1 cellular context compared by ENCODE assay signal in the genomic region with DNA sequence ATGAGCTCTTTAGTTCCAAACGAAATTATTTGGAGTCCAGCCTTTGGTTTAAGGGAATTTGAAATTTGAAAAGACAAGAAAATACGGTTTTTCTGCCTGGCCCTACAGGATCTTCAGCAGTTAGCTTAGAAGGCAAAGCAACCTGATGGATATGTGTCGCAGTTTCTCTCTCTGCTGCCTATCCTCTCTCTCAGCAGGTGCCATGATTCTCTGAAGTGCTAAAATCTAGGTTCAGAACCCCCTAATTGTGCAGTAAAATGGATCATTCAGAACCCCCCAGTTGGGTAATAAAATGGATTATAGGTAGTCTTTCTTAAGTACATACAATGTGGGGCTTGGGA.
TF ChIP-seq lines count a peak whose summit lies in the region.

No MANE protein-coding gene starts in this region.

TF ChIP-seq in liver, 16 proteins besides CTCF, POLR2A, EP300 and RAD21 (continued from another document):
- no peak for TF ChIP-seq FOXA2 (IDR thresholded peaks at IDR 0.05)
- no peak for TF ChIP-seq NR2F2 (IDR thresholded peaks at IDR 0.05)
- no peak for TF ChIP-seq HNF4G (IDR thresholded peaks at IDR 0.05)
- no peak for TF ChIP-seq YY1 (IDR thresholded peaks at IDR 0.05)
